18 cellular contexts compared by ENCODE assay signal in genomic region chr14:32372154-32372553, GRCh38. TPM values are rescaled to one million over a fixed set of nuclear protein-coding genes. Genes with fewer than 3 reads are reported as not detected.
DNase-seq lines count a peak whose midpoint lies in the region; ATAC-seq and TF ChIP-seq lines count a peak whose summit lies in the region.
"Had no signal": no experiment of that assay in that cellular context is flagged by ENCODE, and none has a peak within 500 bp of the region (broad histone marks: within the 10 kb centered on the region; RNA-seq: fewer than 3 reads in every experiment).

No MANE protein-coding gene starts in this region.

- H4K91ac ChIP-seq in mesenchymal stem cell (ENCODE audit: low read length), result no peak overlapping the region

- no peaks in the 10 kb centered on the region for H3K9me2 ChIP-seq in PC-3 (replicated peaks; ENCODE audit: low read length)

- no CpG with 5 or more reads among the region's 2 CpGs for WGBS in mesenchymal stem cell

- no peak overlapping the region for H2BK15ac ChIP-seq in mesenchymal stem cell (ENCODE audit: low read depth, poor library complexity, severe bottlenecking)

- H2AFZ ChIP-seq in PC-3 (ENCODE audit: low read length) (no peak overlapping the region), mesenchymal stem cell (ENCODE audit: low read depth, low read length) (no peak overlapping the region)

- no peaks in the 10 kb centered on the region for H3K36me3 ChIP-seq in PC-3 (ENCODE audit: low read depth, low read length)
- no peaks in the 10 kb centered on the region for H3K36me3 ChIP-seq in mesenchymal stem cell (ENCODE audit: control insufficient read depth in 1 of 2, insufficient read depth in 2 of 2, low read depth in 1 of 2, low read length in 2 of 2)

- H3K79me1 ChIP-seq in mesenchymal stem cell (replicated peaks; ENCODE audit: low read length, poor library complexity, severe bottlenecking), result no peaks in the 10 kb centered on the region

- BruUV-seq in PC-3 (replicated peaks; lab: Mats Ljungman, UMichigan), result no TSS peak

- H3K27me3 ChIP-seq in PC-3 (ENCODE audit: low read length) (no peaks in the 10 kb centered on the region), mesenchymal stem cell (ENCODE audit: control insufficient read depth in 1 of 2, insufficient read depth in 1 of 2, low read length in 2 of 2) (no peaks in the 10 kb centered on the region)

- POLR2A ChIA-PET in PC-3 (lab: Charles Lee; ENCODE audit: unreplicated experiment), result interaction anchor here (0.5 to 0.7 kb wide), 3 partner anchors 11 to 275 kb away, joined by 3 to 9 read pairs (median 3); no protein-coding TSS in a partner anchor

- H3K9me3 ChIP-seq in PC-3 (ENCODE audit: low read length), result no peaks in the 10 kb centered on the region
- H3K9me3 ChIP-seq in mesenchymal stem cell (ENCODE audit: control insufficient read depth, low read length), result no peaks in the 10 kb centered on the region

- H3K79me2 ChIP-seq in PC-3 (ENCODE audit: low read length), result no peaks in the 10 kb centered on the region

- CTCF ChIA-PET in PC-3 (lab: Charles Lee), result interaction anchor here (0.9 to 1.6 kb wide), 2 partner anchors 11 to 188 kb away, joined by 3 to 7 read pairs; no protein-coding TSS in a partner anchor

- no peak overlapping the region for H3K23ac ChIP-seq in mesenchymal stem cell (ENCODE audit: low read length in 2 of 2)

- H2BK120ac ChIP-seq in mesenchymal stem cell (ENCODE audit: low read depth, low read length), result no peak overlapping the region

- H3K4ac ChIP-seq in mesenchymal stem cell (ENCODE audit: low read depth in 1 of 2, low read length in 2 of 2), result peak overlapping the region in 1 of 2 experiments; percentile 51

- H2AK5ac ChIP-seq in mesenchymal stem cell (ENCODE audit: low read length, severe bottlenecking), result no peak overlapping the region

- H3F3A ChIP-seq in PC-3 (ENCODE audit: low read length, unreplicated experiment), result peaks cover 13% of the 10 kb centered on the region

- no peak overlapping the region for H3K18ac ChIP-seq in mesenchymal stem cell (ENCODE audit: low read depth in 1 of 2, low read length in 2 of 2)

- peak overlapping the region; percentile 79 for H3K4me2 ChIP-seq in PC-3 (ENCODE audit: low read length)
- no peak overlapping the region for H3K4me2 ChIP-seq in mesenchymal stem cell (ENCODE audit: low read length, poor library complexity, severe bottlenecking)

- H2BK5ac ChIP-seq in mesenchymal stem cell (ENCODE audit: low read depth, low read length, poor library complexity, severe bottlenecking), result no peak overlapping the region

- TF ChIP-seq CTCF in PC-3 (conservative IDR thresholded peaks at IDR 0.05; ENCODE audit: low read depth, low read length), result no peak

- ATAC-seq in PC-3, result peak; percentile 76
- ATAC-seq in HG02970 (IDR thresholded peaks at IDR 0.05; ENCODE audit: low FRiP score, unreplicated experiment), result no peak
- no peak for ATAC-seq in GM18907 (IDR thresholded peaks at IDR 0.05; ENCODE audit: unreplicated experiment)

- peaks cover 52% of the 10 kb centered on the region for H3K4me1 ChIP-seq in PC-3 (ENCODE audit: insufficient read depth, low read length)
- no peaks in the 10 kb centered on the region for H3K4me1 ChIP-seq in mesenchymal stem cell (ENCODE audit: control insufficient read depth, insufficient read depth, low read depth, low read length)

- H2BK12ac ChIP-seq in mesenchymal stem cell (ENCODE audit: low read length in 2 of 2), result no peak overlapping the region

- H3K9ac ChIP-seq in PC-3 (ENCODE audit: low read length) (peak overlapping the region; percentile 21; the same call in 1 of the 2 replicates), mesenchymal stem cell (ENCODE audit: low read length) (peak overlapping the region; percentile 51)

- H3K27ac ChIP-seq in PC-3 (ENCODE audit: low read length) (peak overlapping the region; percentile 81), mesenchymal stem cell (ENCODE audit: low read length, poor library complexity, severe bottlenecking) (no peak overlapping the region)
- H3K27ac ChIP-seq: SK-N-MC had no signal

- H4K20me1 ChIP-seq in PC-3 (ENCODE audit: low read length), result no peaks in the 10 kb centered on the region

- DNase-seq in AG20443 (ENCODE audit: low spot score) (peak; percentile 81), PC-3 (peak; percentile 93), dedifferentiated amniotic fluid mesenchymal stem cell (ENCODE audit: extremely low spot score) (peak; percentile 76), mesenchymal stem cell (peak; percentile 71), retina (no peak)
- no peak for DNase-seq in stimulated activated CD4-positive, alpha-beta T cell treated with anti-CD3 and anti-CD28 coated beads, Interleukin-1b, Interleukin-23, amount 100 ng/mL, for 48 hours
- DNase-seq: activated CD4-positive, CD25-positive, alpha-beta regulatory T cell; activated T-cell treated with anti-CD3 and anti-CD28 coated beads for 4 hours; amygdala; C1 segment of cervical spinal cord; KBM-7; midbrain; NCI-H2029; stimulated activated CD4-positive, alpha-beta T cell treated with anti-CD3 and anti-CD28 coated beads, Interleukin-2, amount 100 ng/mL, for 48 hours; stimulated activated naive CD4-positive, alpha-beta T cell had no signal

- H3K14ac ChIP-seq in mesenchymal stem cell (ENCODE audit: low read length in 2 of 2), result no peak overlapping the region

- no peak overlapping the region for H4K8ac ChIP-seq in mesenchymal stem cell (ENCODE audit: low read length)

- intact Hi-C loops in PC-3 (cut with micrococcal nuclease), result loop anchor here (2.0 to 5.0 kb wide), 2 partner anchors 115 to 295 kb away; partner anchors contain the start of gene ARHGAP5

- H3K4me3 ChIP-seq in PC-3 (ENCODE audit: low read length), result no peak overlapping the region
- H3K4me3 ChIP-seq in mesenchymal stem cell (ENCODE audit: insufficient read depth in 1 of 2, low read depth in 1 of 2, low read length in 2 of 2), result no peak overlapping the region
- H3K4me3 ChIP-seq: SK-N-MC had no signal

RNA-seq across cellular contexts. Expression of gene AKAP6, which starts 43.1 kb away (rescaled TPM):
- total RNA-seq in PC-3 (2014; rRNA removed), result 1.5 and 2.8 TPM in 2 replicates
- 1.1 TPM for polyA plus RNA-seq in mesenchymal stem cell (2013, experiment 1 of 2)
- polyA plus RNA-seq in mesenchymal stem cell (2013, experiment 2 of 2), result 1.00 TPM

Comparison
In these comparisons a context has a peak if more than half of its experiments do, and no peak if none do; other contexts are left out.
1. DNase-seq: peak in AG20443 (single experiment), PC-3 (single experiment), dedifferentiated amniotic fluid mesenchymal stem cell (single experiment) and mesenchymal stem cell (single experiment); none in retina (single experiment) and stimulated activated CD4-positive, alpha-beta T cell treated with anti-CD3 and anti-CD28 coated beads, Interleukin-1b, Interleukin-23, amount 100 ng/mL, for 48 hours (single experiment).